ENCODE assay signal across 1 cellular context in the genomic region with DNA sequence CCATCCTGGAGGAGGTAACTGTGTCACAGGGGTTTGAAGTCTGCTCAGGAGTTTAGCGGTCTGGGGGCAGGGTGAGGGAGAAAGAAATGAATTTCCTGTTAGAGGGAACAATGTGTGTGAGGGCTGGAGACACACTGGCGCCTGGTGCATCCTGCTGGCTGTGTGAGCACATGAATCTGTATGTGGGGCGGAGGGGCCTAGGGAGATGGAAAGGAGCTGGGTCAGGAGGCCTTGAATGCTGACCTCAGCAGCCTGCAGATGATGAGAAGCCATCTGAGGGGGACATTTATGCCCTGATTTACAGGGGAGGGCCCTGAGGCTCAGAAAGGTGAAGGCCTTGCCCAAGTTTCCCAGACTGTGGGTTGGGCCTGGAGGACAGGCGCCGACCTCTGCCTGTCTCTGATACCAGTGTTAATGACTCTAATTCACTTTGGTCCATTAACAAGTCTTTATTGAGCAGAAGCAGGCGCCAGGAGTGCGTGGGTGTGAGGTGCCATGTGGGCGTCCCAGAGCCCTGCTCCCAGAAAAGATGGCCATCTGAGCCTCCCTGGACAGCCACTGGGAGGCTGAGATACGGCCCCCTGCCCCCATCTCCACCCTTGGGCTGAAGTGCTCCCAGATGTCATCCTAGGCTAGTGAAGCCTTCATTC.
TF ChIP-seq lines count a peak whose summit lies in the region.

No MANE protein-coding gene starts in this region.

TF ChIP-seq in GM23338, 12 proteins besides CTCF, POLR2A, EP300 and RAD21 (continued from another document):
- TF ChIP-seq REST (IDR thresholded peaks at IDR 0.05; ENCODE audit: unreplicated experiment) = no peak
- no peak for TF ChIP-seq STAT1 (IDR thresholded peaks at IDR 0.05; ENCODE audit: unreplicated experiment)
- TF ChIP-seq NANOG (IDR thresholded peaks at IDR 0.05; ENCODE audit: borderline replicate concordance) = no peak
- TF ChIP-seq ZNF462 (CRISPR knock-in tag; IDR thresholded peaks at IDR 0.05) = no peak
- TF ChIP-seq ZNF331 (CRISPR knock-in tag; IDR thresholded peaks at IDR 0.05; ENCODE audit: low read depth) = no peak
- TF ChIP-seq POLR2AphosphoS5 (IDR thresholded peaks at IDR 0.05; ENCODE audit: low read depth) = no peak
